Comparison of ENCODE assay signal across 12 cellular contexts in the genomic region with DNA sequence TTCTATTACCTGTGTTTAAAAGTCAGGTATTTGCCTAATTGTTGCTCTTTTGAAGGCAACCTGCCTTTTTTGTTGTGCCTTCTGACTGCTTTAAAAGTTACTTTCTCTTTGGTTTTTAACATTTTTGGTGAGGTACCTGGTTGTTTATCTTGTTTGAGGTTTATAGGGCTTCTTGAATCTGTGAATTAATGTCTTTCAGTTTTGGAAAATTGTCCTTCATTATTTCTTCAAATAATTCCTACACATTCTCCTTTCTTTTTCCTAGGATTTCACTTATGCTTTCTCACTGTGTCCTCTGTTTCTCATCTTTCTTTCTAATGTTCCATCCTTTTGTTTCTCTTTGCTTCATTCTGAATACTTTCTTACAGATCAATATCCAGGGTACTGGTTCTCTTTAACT. TPM values are rescaled to one million over a fixed set of nuclear protein-coding genes. Genes with fewer than 3 reads are reported as not detected.
A peak's percentile ranks its signal among the peaks of the same experiment; 100 is the strongest.
DNase-seq lines count a peak whose midpoint lies in the region; ATAC-seq lines count a peak whose summit lies in the region.
"Had no signal": no experiment of that assay in that cellular context is flagged by ENCODE, and none has a peak within 500 bp of the region (broad histone marks: within the 10 kb centered on the region; RNA-seq: fewer than 3 reads in every experiment).

No MANE protein-coding gene starts in this region.

- peaks cover 48% of the 10 kb centered on the region for H3K4me1 Mint-ChIP-seq in activated CD4-positive, alpha-beta memory T cell treated with anti-CD3 and anti-CD28 coated beads, Interleukin-2, amount 10 ng/mL, durations not matched to agents 7 days and 5 days
- peaks cover 21% of the 10 kb centered on the region for H3K4me1 Mint-ChIP-seq in activated CD4-positive, alpha-beta memory T cell treated with anti-CD3 and anti-CD28 coated beads for 36 hours (ENCODE audit: low read depth)
- peaks cover 41% of the 10 kb centered on the region for H3K4me1 Mint-ChIP-seq in activated naive CD8-positive, alpha-beta T cell treated with anti-CD3 and anti-CD28 coated beads, Interleukin-2, amount 10 ng/mL, durations not matched to agents 7 days and 5 days
- H3K4me1 Mint-ChIP-seq in activated naive CD8-positive, alpha-beta T cell treated with anti-CD3 and anti-CD28 coated beads, Interleukin-2, amount 50 U/mL, for 24 hours: peaks cover 39% of the 10 kb centered on the region
- H3K4me1 Mint-ChIP-seq in activated T-helper 2 cell treated with anti-CD3 and anti-CD28 coated beads, Interferon-gamma antibody, Interleukin-2, Interleukin-4, amounts not matched to agents 10 μg/mL and 5 μg/mL and 100 μg/mL, durations not matched to agents 14 hours and 24 hours and 36 hours (ENCODE audit: low read depth): peaks cover 43% of the 10 kb centered on the region

- no peak for ATAC-seq in activated naive CD8-positive, alpha-beta T cell treated with anti-CD3 and anti-CD28 coated beads, Interleukin-2, amount 10 ng/mL, durations not matched to agents 7 days and 5 days (ENCODE audit: low read depth)
- ATAC-seq in activated naive CD8-positive, alpha-beta T cell treated with anti-CD3 and anti-CD28 coated beads, Interleukin-2, amount 50 U/mL, for 24 hours: no peak
- ATAC-seq: HepG2 had no signal

- H3K9me3 Mint-ChIP-seq in activated CD4-positive, alpha-beta memory T cell treated with anti-CD3 and anti-CD28 coated beads, Interleukin-2, amount 10 ng/mL, durations not matched to agents 7 days and 5 days: peaks cover 19% of the 10 kb centered on the region
- H3K9me3 Mint-ChIP-seq in activated CD4-positive, alpha-beta memory T cell treated with anti-CD3 and anti-CD28 coated beads for 36 hours: peaks cover 10% of the 10 kb centered on the region
- H3K9me3 Mint-ChIP-seq in activated naive CD8-positive, alpha-beta T cell treated with anti-CD3 and anti-CD28 coated beads, Interleukin-2, amount 10 ng/mL, durations not matched to agents 7 days and 5 days: peaks cover 12% of the 10 kb centered on the region
- peaks cover 13% of the 10 kb centered on the region for H3K9me3 Mint-ChIP-seq in activated naive CD8-positive, alpha-beta T cell treated with anti-CD3 and anti-CD28 coated beads, Interleukin-2, amount 50 U/mL, for 24 hours
- peaks cover 22% of the 10 kb centered on the region for H3K9me3 Mint-ChIP-seq in activated T-helper 2 cell treated with anti-CD3 and anti-CD28 coated beads, Interferon-gamma antibody, Interleukin-2, Interleukin-4, amounts not matched to agents 10 μg/mL and 5 μg/mL and 100 μg/mL, durations not matched to agents 14 hours and 24 hours and 36 hours
- H3K9me3 Mint-ChIP-seq: H9 had no signal

- POLR2A ChIA-PET in activated CD4-positive, alpha-beta memory T cell treated with anti-CD3 and anti-CD28 coated beads, Interleukin-2, amount 10 ng/mL, durations not matched to agents 7 days and 5 days (lab: Charles Lee): interaction anchor here (0.9 to 2.0 kb wide), 4 partner anchors 16 to 237 kb away, joined by 3 to 4 read pairs (median 3); no protein-coding TSS in a partner anchor
- POLR2A ChIA-PET in activated CD4-positive, alpha-beta memory T cell treated with anti-CD3 and anti-CD28 coated beads for 36 hours (lab: Charles Lee): no interaction called here
- POLR2A ChIA-PET in activated naive CD8-positive, alpha-beta T cell treated with anti-CD3 and anti-CD28 coated beads, Interleukin-2, amount 10 ng/mL, durations not matched to agents 7 days and 5 days (lab: Charles Lee): no interaction called here

- peaks cover 38% of the 10 kb centered on the region for H3K36me3 Mint-ChIP-seq in activated CD4-positive, alpha-beta memory T cell treated with anti-CD3 and anti-CD28 coated beads, Interleukin-2, amount 10 ng/mL, durations not matched to agents 7 days and 5 days (ENCODE audit: low read depth)
- no peaks in the 10 kb centered on the region for H3K36me3 Mint-ChIP-seq in activated CD4-positive, alpha-beta memory T cell treated with anti-CD3 and anti-CD28 coated beads for 36 hours
- H3K36me3 Mint-ChIP-seq in activated naive CD8-positive, alpha-beta T cell treated with anti-CD3 and anti-CD28 coated beads, Interleukin-2, amount 10 ng/mL, durations not matched to agents 7 days and 5 days: peaks cover 53% of the 10 kb centered on the region
- H3K36me3 Mint-ChIP-seq in activated naive CD8-positive, alpha-beta T cell treated with anti-CD3 and anti-CD28 coated beads, Interleukin-2, amount 50 U/mL, for 24 hours (ENCODE audit: low read depth): peaks cover 6% of the 10 kb centered on the region
- H3K36me3 Mint-ChIP-seq in activated T-helper 2 cell treated with anti-CD3 and anti-CD28 coated beads, Interferon-gamma antibody, Interleukin-2, Interleukin-4, amounts not matched to agents 10 μg/mL and 5 μg/mL and 100 μg/mL, durations not matched to agents 14 hours and 24 hours and 36 hours (ENCODE audit: low read depth): peaks cover 22% of the 10 kb centered on the region

- H3K4me3 Mint-ChIP-seq in activated CD4-positive, alpha-beta memory T cell treated with anti-CD3 and anti-CD28 coated beads, Interleukin-2, amount 10 ng/mL, durations not matched to agents 7 days and 5 days: no peak overlapping the region
- no peak overlapping the region for H3K4me3 Mint-ChIP-seq in activated CD4-positive, alpha-beta memory T cell treated with anti-CD3 and anti-CD28 coated beads for 36 hours
- H3K4me3 Mint-ChIP-seq in activated naive CD8-positive, alpha-beta T cell treated with anti-CD3 and anti-CD28 coated beads, Interleukin-2, amount 10 ng/mL, durations not matched to agents 7 days and 5 days: peak overlapping the region; percentile 33
- no peak overlapping the region for H3K4me3 Mint-ChIP-seq in activated naive CD8-positive, alpha-beta T cell treated with anti-CD3 and anti-CD28 coated beads, Interleukin-2, amount 50 U/mL, for 24 hours
- H3K4me3 Mint-ChIP-seq in activated T-helper 2 cell treated with anti-CD3 and anti-CD28 coated beads, Interferon-gamma antibody, Interleukin-2, Interleukin-4, amounts not matched to agents 10 μg/mL and 5 μg/mL and 100 μg/mL, durations not matched to agents 14 hours and 24 hours and 36 hours (ENCODE audit: low read depth): peak overlapping the region; percentile 0
- H3K4me3 Mint-ChIP-seq: CD4-positive, alpha-beta T cell; H9 had no signal

- H3K27me3 Mint-ChIP-seq in activated CD4-positive, alpha-beta memory T cell treated with anti-CD3 and anti-CD28 coated beads, Interleukin-2, amount 10 ng/mL, durations not matched to agents 7 days and 5 days: no peaks in the 10 kb centered on the region
- H3K27me3 Mint-ChIP-seq in activated CD4-positive, alpha-beta memory T cell treated with anti-CD3 and anti-CD28 coated beads for 36 hours: no peaks in the 10 kb centered on the region
- H3K27me3 Mint-ChIP-seq in activated naive CD8-positive, alpha-beta T cell treated with anti-CD3 and anti-CD28 coated beads, Interleukin-2, amount 10 ng/mL, durations not matched to agents 7 days and 5 days: no peaks in the 10 kb centered on the region
- no peaks in the 10 kb centered on the region for H3K27me3 Mint-ChIP-seq in activated naive CD8-positive, alpha-beta T cell treated with anti-CD3 and anti-CD28 coated beads, Interleukin-2, amount 50 U/mL, for 24 hours
- no peaks in the 10 kb centered on the region for H3K27me3 Mint-ChIP-seq in activated T-helper 2 cell treated with anti-CD3 and anti-CD28 coated beads, Interferon-gamma antibody, Interleukin-2, Interleukin-4, amounts not matched to agents 10 μg/mL and 5 μg/mL and 100 μg/mL, durations not matched to agents 14 hours and 24 hours and 36 hours (ENCODE audit: low read depth)
- H3K27me3 Mint-ChIP-seq: CD4-positive, alpha-beta T cell had no signal

- DNase-seq in activated CD4-positive, alpha-beta memory T cell treated with anti-CD3 and anti-CD28 coated beads, Interleukin-2, amount 10 ng/mL, durations not matched to agents 7 days and 5 days: no peak
- no peak for DNase-seq in activated CD4-positive, alpha-beta memory T cell treated with anti-CD3 and anti-CD28 coated beads for 36 hours
- no peak for DNase-seq in activated naive CD8-positive, alpha-beta T cell treated with anti-CD3 and anti-CD28 coated beads, Interleukin-2, amount 10 ng/mL, durations not matched to agents 7 days and 5 days
- DNase-seq in activated naive CD8-positive, alpha-beta T cell treated with anti-CD3 and anti-CD28 coated beads, Interleukin-2, amount 50 U/mL, for 24 hours: no peak
- DNase-seq in activated T-helper 2 cell treated with anti-CD3 and anti-CD28 coated beads, Interferon-gamma antibody, Interleukin-2, Interleukin-4, amounts not matched to agents 10 μg/mL and 5 μg/mL and 100 μg/mL, durations not matched to agents 14 hours and 24 hours and 36 hours (ENCODE audit: low spot score): no peak
- DNase-seq in activated T-cell treated with anti-CD3 and anti-CD28 coated beads, Interleukin-2, amount 50 U/mL, for 1 hour: no peak
- DNase-seq: AML-193; Caco-2; CD4-positive, alpha-beta T cell; H9 had no signal

- peak overlapping the region; percentile 33 for H3K27ac Mint-ChIP-seq in activated CD4-positive, alpha-beta memory T cell treated with anti-CD3 and anti-CD28 coated beads, Interleukin-2, amount 10 ng/mL, durations not matched to agents 7 days and 5 days
- no peak overlapping the region for H3K27ac Mint-ChIP-seq in activated CD4-positive, alpha-beta memory T cell treated with anti-CD3 and anti-CD28 coated beads for 36 hours
- peak overlapping the region; percentile 76 for H3K27ac Mint-ChIP-seq in activated naive CD8-positive, alpha-beta T cell treated with anti-CD3 and anti-CD28 coated beads, Interleukin-2, amount 10 ng/mL, durations not matched to agents 7 days and 5 days
- no peak overlapping the region for H3K27ac Mint-ChIP-seq in activated naive CD8-positive, alpha-beta T cell treated with anti-CD3 and anti-CD28 coated beads, Interleukin-2, amount 50 U/mL, for 24 hours
- H3K27ac Mint-ChIP-seq in activated T-helper 2 cell treated with anti-CD3 and anti-CD28 coated beads, Interferon-gamma antibody, Interleukin-2, Interleukin-4, amounts not matched to agents 10 μg/mL and 5 μg/mL and 100 μg/mL, durations not matched to agents 14 hours and 24 hours and 36 hours: no peak overlapping the region
- H3K27ac Mint-ChIP-seq: CD4-positive, alpha-beta T cell; H9 had no signal

- CTCF ChIA-PET in activated CD4-positive, alpha-beta memory T cell treated with anti-CD3 and anti-CD28 coated beads, Interleukin-2, amount 10 ng/mL, durations not matched to agents 7 days and 5 days (lab: Charles Lee): no interaction called here
- CTCF ChIA-PET in activated CD4-positive, alpha-beta memory T cell treated with anti-CD3 and anti-CD28 coated beads for 36 hours (lab: Charles Lee): no interaction called here

- intact Hi-C loops in activated CD4-positive, alpha-beta memory T cell treated with anti-CD3 and anti-CD28 coated beads for 36 hours (cut with micrococcal nuclease): no loop called here
- intact Hi-C loops in activated T-helper 2 cell treated with anti-CD3 and anti-CD28 coated beads, Interferon-gamma antibody, Interleukin-2, Interleukin-4, amounts not matched to agents 10 μg/mL and 5 μg/mL and 100 μg/mL, durations not matched to agents 14 hours and 24 hours and 36 hours (cut with micrococcal nuclease): loop anchor here (5.0 kb wide), 1 partner anchor 195 kb away; no protein-coding TSS in a partner anchor

RNA-seq across cellular contexts. Expression of gene HHLA2, which starts 30.8 kb away (rescaled TPM):
- total RNA-seq in activated CD4-positive, alpha-beta memory T cell treated with anti-CD3 and anti-CD28 coated beads, Interleukin-2, amount 10 ng/mL, durations not matched to agents 7 days and 5 days: 10 to 100 TPM in 1 of 2 experiments, 1 to 10 TPM in 1; 9.5 to 11.6 TPM
- total RNA-seq in activated CD4-positive, alpha-beta memory T cell treated with anti-CD3 and anti-CD28 coated beads for 36 hours: 1 to 10 TPM in 1 of 2 experiments, under 1 TPM in 1; 0.86 to 1.6 TPM
- 1 to 10 TPM; 3.9 to 4.0 TPM for total RNA-seq in activated naive CD8-positive, alpha-beta T cell treated with anti-CD3 and anti-CD28 coated beads, Interleukin-2, amount 10 ng/mL, durations not matched to agents 7 days and 5 days
- 0.51 and 0.66 TPM in 2 replicates for total RNA-seq in activated T-helper 2 cell treated with anti-CD3 and anti-CD28 coated beads, Interferon-gamma antibody, Interleukin-2, Interleukin-4, amounts not matched to agents 10 μg/mL and 5 μg/mL and 100 μg/mL, durations not matched to agents 14 hours and 24 hours and 36 hours
- total RNA-seq: H1, H9, HepG2 had no signal

Comparison
In these comparisons a context has a peak if more than half of its experiments do, and no peak if none do; other contexts are left out.
1. H3K27ac Mint-ChIP-seq: peak in activated CD4-positive, alpha-beta memory T cell treated with anti-CD3 and anti-CD28 coated beads, Interleukin-2, amount 10 ng/mL, durations not matched to agents 7 days and 5 days (single experiment) and activated naive CD8-positive, alpha-beta T cell treated with anti-CD3 and anti-CD28 coated beads, Interleukin-2, amount 10 ng/mL, durations not matched to agents 7 days and 5 days (single experiment); none in activated CD4-positive, alpha-beta memory T cell treated with anti-CD3 and anti-CD28 coated beads for 36 hours (single experiment), activated naive CD8-positive, alpha-beta T cell treated with anti-CD3 and anti-CD28 coated beads, Interleukin-2, amount 50 U/mL, for 24 hours (single experiment) and activated T-helper 2 cell treated with anti-CD3 and anti-CD28 coated beads, Interferon-gamma antibody, Interleukin-2, Interleukin-4, amounts not matched to agents 10 μg/mL and 5 μg/mL and 100 μg/mL, durations not matched to agents 14 hours and 24 hours and 36 hours (single experiment).
2. H3K4me3 Mint-ChIP-seq: peak in activated naive CD8-positive, alpha-beta T cell treated with anti-CD3 and anti-CD28 coated beads, Interleukin-2, amount 10 ng/mL, durations not matched to agents 7 days and 5 days (single experiment) and activated T-helper 2 cell treated with anti-CD3 and anti-CD28 coated beads, Interferon-gamma antibody, Interleukin-2, Interleukin-4, amounts not matched to agents 10 μg/mL and 5 μg/mL and 100 μg/mL, durations not matched to agents 14 hours and 24 hours and 36 hours (single experiment); none in activated CD4-positive, alpha-beta memory T cell treated with anti-CD3 and anti-CD28 coated beads, Interleukin-2, amount 10 ng/mL, durations not matched to agents 7 days and 5 days (single experiment), activated CD4-positive, alpha-beta memory T cell treated with anti-CD3 and anti-CD28 coated beads for 36 hours (single experiment) and activated naive CD8-positive, alpha-beta T cell treated with anti-CD3 and anti-CD28 coated beads, Interleukin-2, amount 50 U/mL, for 24 hours (single experiment).